26 cellular contexts compared by ENCODE assay signal in genomic region chr3:13265016-13265415, GRCh38.
DNase-seq lines count a peak whose midpoint lies in the region; ATAC-seq, FAIRE-seq and TF ChIP-seq lines count a peak whose summit lies in the region.
"Had no signal": no experiment of that assay in that cellular context is flagged by ENCODE, and none has a peak within 500 bp of the region (broad histone marks: within the 10 kb centered on the region; RNA-seq: fewer than 3 reads in every experiment).

No MANE protein-coding gene starts in this region.

- H3K4me1 ChIP-seq in cardiac muscle cell (ENCODE audit: low read depth) (peaks cover 35% of the 10 kb centered on the region), kidney (ENCODE audit: control insufficient read depth in 1 of 2, insufficient read depth in 1 of 2, low read depth in 1 of 2, low read length in 2 of 2) (peaks cover 4 to 12% of the 10 kb centered on the region in 2 donors), gastrocnemius medialis (peaks cover 11 to 21% of the 10 kb centered on the region in 2 donors)
- H3K4me1 ChIP-seq: BE2C, HAP-1, SJCRH30 had no signal

- no peak overlapping the region for H3K4me3 Mint-ChIP-seq in T-helper 17 cell
- H3K4me3 Mint-ChIP-seq: CD4-positive, alpha-beta T cell; GM23338; HFFc6 had no signal

- H3K27me3 Mint-ChIP-seq in T-helper 17 cell = peaks cover 47% of the 10 kb centered on the region

- no peaks in the 10 kb centered on the region for H3K27me3 ChIP-seq in cardiac muscle cell
- no peaks in the 10 kb centered on the region for H3K27me3 ChIP-seq in gastrocnemius medialis
- H3K27me3 ChIP-seq: BE2C, SJCRH30 had no signal

- H3K4me1 Mint-ChIP-seq in T-helper 17 cell = peaks cover 4% of the 10 kb centered on the region

- DNase-seq in cardiac muscle cell (ENCODE audit: low read depth in 1 of 2, low spot score in 1 of 2) = no peak
- no peak for DNase-seq in left cardiac atrium
- no peak for DNase-seq in T-helper 17 cell
- DNase-seq in kidney = peak; percentile 46
- no peak for DNase-seq in gastrocnemius medialis
- no peak for DNase-seq in DMS53 (lab: John Stamatoyannopoulos, UW)
- DNase-seq in activated CD4-positive, CD25-positive, alpha-beta regulatory T cell (lab: John Stamatoyannopoulos, UW) = no peak
- DNase-seq: ACHN; BE2C; CD4-positive, alpha-beta T cell; HFFc6; IMR-90; KG1; MM.1S; NCI-H2029; NCI-H446 treated with DMSO at 0.1 percent for 48 hours; NCI-H526 treated with DMSO at 0.1 percent for 48 hours; PC-9; SJCRH30 had no signal

- intact Hi-C loops in left cardiac atrium (cut with DNase I) = no loop called here
- intact Hi-C loops in kidney (cut with DNase I) = no loop called here
- intact Hi-C loops in gastrocnemius medialis (cut with DNase I; ENCODE audit: low total_unique reads) = no loop called here

- peak overlapping the region; percentile 32 for H3K27ac Mint-ChIP-seq in T-helper 17 cell
- H3K27ac Mint-ChIP-seq: CD4-positive, alpha-beta T cell; GM23338; HFFc6 had no signal

- H3K4me3 ChIP-seq in cardiac muscle cell = no peak overlapping the region
- no peak overlapping the region for H3K4me3 ChIP-seq in kidney (ENCODE audit: low read length in 2 of 2)
- no peak overlapping the region for H3K4me3 ChIP-seq in gastrocnemius medialis
- H3K4me3 ChIP-seq: GM23338, HAP-1, PC-9, SJCRH30 had no signal

- H3K36me3 ChIP-seq in cardiac muscle cell = no peaks in the 10 kb centered on the region
- no peaks in the 10 kb centered on the region for H3K36me3 ChIP-seq in kidney (ENCODE audit: control insufficient read depth in 1 of 2, insufficient read depth in 2 of 2, low read length in 2 of 2)
- H3K36me3 ChIP-seq in gastrocnemius medialis = no peaks in the 10 kb centered on the region
- H3K36me3 ChIP-seq: BE2C, HAP-1, SJCRH30 had no signal

- no peak for TF ChIP-seq CTCF in cardiac muscle cell (IDR thresholded peaks at IDR 0.05; ENCODE audit: low read depth, low read length)
- TF ChIP-seq CTCF in kidney (IDR thresholded peaks at IDR 0.05; ENCODE audit: borderline replicate concordance, extremely low read depth, insufficient read depth) = no peak
- TF ChIP-seq CTCF in gastrocnemius medialis (IDR thresholded peaks at IDR 0.05 in 4 of 5, conservative IDR thresholded peaks at IDR 0.05 in 1 of 5) = no peak

- no peak for ATAC-seq in left cardiac atrium
- ATAC-seq in T-helper 17 cell = no peak
- no peak for ATAC-seq in gastrocnemius medialis
- no peak for ATAC-seq in HG02623 (IDR thresholded peaks at IDR 0.05; ENCODE audit: unreplicated experiment)
- ATAC-seq: GM23338, Right ventricle myocardium inferior had no signal

- FAIRE-seq in kidney (lab: Jason Lieb, UNC) = no peak
- FAIRE-seq: D721Med, G401.6 had no signal

- peaks cover 3% of the 10 kb centered on the region for H3K36me3 Mint-ChIP-seq in T-helper 17 cell (ENCODE audit: low read depth)

- in situ Hi-C loops in gastrocnemius medialis (cut with MboI; ENCODE audit: low sequenced_read_pairs in 4 of 4) = no loop called here

- TF ChIP-seq POLR2A in gastrocnemius medialis (IDR thresholded peaks at IDR 0.05) = no peak

- no peaks in the 10 kb centered on the region for H3K9me3 ChIP-seq in cardiac muscle cell (ENCODE audit: low read depth)
- no peaks in the 10 kb centered on the region for H3K9me3 ChIP-seq in T-helper 17 cell (ENCODE audit: control insufficient read depth, low read length, poor library complexity, severe bottlenecking)
- peaks cover 0 to 7% of the 10 kb centered on the region in 2 donors for H3K9me3 ChIP-seq in kidney (ENCODE audit: control insufficient read depth in 1 of 2, low read length in 2 of 2)
- H3K9me3 ChIP-seq in gastrocnemius medialis = no peaks in the 10 kb centered on the region
- H3K9me3 ChIP-seq: BE2C, HAP-1, SJCRH30 had no signal

- no peak overlapping the region for H3K9ac ChIP-seq in kidney (ENCODE audit: low read length in 2 of 2)

- H3K27ac ChIP-seq in cardiac muscle cell (peak overlapping the region; percentile 82), kidney (ENCODE audit: low read depth in 2 of 2, low read length in 2 of 2) (no peak overlapping the region), gastrocnemius medialis (peak overlapping the region in 3 of 4 donors; percentile 75 to 81 (median 77))
- H3K27ac ChIP-seq: 22Rv1, PC-9, SJCRH30 had no signal

Comparison
In these comparisons a context has a peak if more than half of its experiments do, and no peak if none do; other contexts are left out.
1. H3K27ac ChIP-seq: peak in cardiac muscle cell (single experiment) and gastrocnemius medialis (3 of 4); none in kidney (0 of 2).